Comparison of ENCODE assay signal across 8 cellular contexts in the genomic region with DNA sequence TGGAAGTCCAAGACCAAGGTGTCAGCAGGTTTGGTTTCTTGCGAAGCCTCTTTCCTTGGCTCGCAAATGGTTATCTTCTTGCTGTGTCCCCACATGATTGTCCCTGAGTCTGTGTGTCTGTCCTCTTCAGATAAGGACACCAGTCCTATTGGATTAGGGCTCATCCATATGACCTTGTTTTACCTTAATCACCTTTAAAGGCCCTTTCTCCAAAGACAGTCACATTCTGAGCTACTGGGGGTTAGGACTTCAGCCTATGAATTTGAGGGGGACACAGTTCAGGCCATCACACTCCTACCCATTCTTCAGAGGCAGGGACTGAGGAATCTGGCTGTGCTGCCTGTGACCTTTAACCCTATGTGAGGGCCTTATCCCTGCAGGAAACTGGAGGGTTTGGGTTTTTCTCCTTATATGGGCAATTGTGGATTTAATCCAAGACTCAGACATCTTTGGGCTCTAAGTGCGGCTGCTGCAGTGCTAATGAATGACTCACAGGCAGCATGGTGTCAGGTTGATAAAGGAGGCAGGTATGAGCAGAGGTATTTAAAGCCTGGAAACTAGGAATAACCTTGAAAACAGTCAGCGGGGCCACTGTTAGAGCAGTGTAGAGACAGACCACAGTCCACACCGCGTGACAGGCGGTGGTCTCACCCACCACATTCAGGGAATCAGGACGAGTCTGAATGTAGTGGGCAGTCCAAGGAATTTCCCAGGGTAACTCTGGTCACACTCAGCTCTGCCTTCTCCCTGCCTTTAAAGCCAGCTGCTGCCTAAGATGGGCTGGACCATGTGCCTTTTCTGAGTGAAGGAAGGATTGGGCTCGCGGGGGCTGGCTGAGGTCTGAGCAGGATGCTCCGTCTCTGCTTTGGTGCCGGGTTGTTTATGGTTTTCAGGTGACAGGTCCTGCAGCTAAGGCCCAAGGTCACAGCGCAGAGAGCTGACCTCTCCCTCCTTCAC. TPM values are rescaled to one million over a fixed set of nuclear protein-coding genes. Genes with fewer than 3 reads are reported as not detected.
DNase-seq lines count a peak whose midpoint lies in the region; ATAC-seq and TF ChIP-seq lines count a peak whose summit lies in the region.

No MANE protein-coding gene starts in this region.

- WGBS in suprapubic skin, result 85% methylated on average over 13 of the region's 13 CpGs

- no peak for TF ChIP-seq POLR2A in suprapubic skin (IDR thresholded peaks at IDR 0.05)

- H3K36me3 ChIP-seq in suprapubic skin, result peaks cover 57% of the 10 kb centered on the region

- no peak for ATAC-seq in HG03439 (IDR thresholded peaks at IDR 0.05; ENCODE audit: unreplicated experiment)

- CTCF ChIA-PET in HEK293T (lab: Yijun Ruan, JAX), result interaction anchor here (0.6 kb wide), 1 partner anchor 8 kb away, joined by 4 read pairs; no protein-coding TSS in a partner anchor

- no peak for TF ChIP-seq EP300 in suprapubic skin (IDR thresholded peaks at IDR 0.05)

- POLR2A ChIA-PET in HEK293T (lab: Yijun Ruan, JAX), result interaction anchor here (2.2 kb wide), 1 partner anchor 10 kb away, joined by 7 read pairs; a partner anchor contains a TSS

- no peaks in the 10 kb centered on the region for H3K27me3 ChIP-seq in suprapubic skin

- H3K4me3 ChIP-seq in suprapubic skin, result no peak overlapping the region

- no peaks in the 10 kb centered on the region for H3K9me3 ChIP-seq in suprapubic skin

- DNase-seq in activated effector memory CD4-positive, alpha-beta T cell treated with anti-CD3 and anti-CD28 coated beads, Interleukin-2, amount 50 U/mL, for 16 hours, result peak; percentile 42
- no peak for DNase-seq in activated effector memory CD4-positive, alpha-beta T cell treated with Interleukin-2 at 50 U/mL for 16 hours
- DNase-seq in iris pigment epithelial cell (ENCODE audit: low read depth), result peak; percentile 85
- DNase-seq in suprapubic skin (ENCODE audit: low spot score in 2 of 2), result peak; percentile 7 to 40
- DNase-seq in NCI-H128 (lab: John Stamatoyannopoulos, UW; ENCODE audit: unreplicated experiment), result no peak
- DNase-seq in HEK293T (ENCODE audit: extremely low spot score), result no peak

- peak overlapping the region; percentile 79 for H3K27ac ChIP-seq in angular gyrus (ENCODE audit: low read depth, low read length)
- peak overlapping the region; percentile 57 for H3K27ac ChIP-seq in suprapubic skin

- peaks cover 40% of the 10 kb centered on the region for H3K4me1 ChIP-seq in suprapubic skin

- TF ChIP-seq CTCF in suprapubic skin (IDR thresholded peaks at IDR 0.05), result no peak

TF ChIP-seq in HEK293T, 16 proteins besides CTCF, POLR2A, EP300 and RAD21:
- TF ChIP-seq ELF4 (IDR thresholded peaks at IDR 0.05), result no peak
- no peak for TF ChIP-seq L3MBTL2 (conservative IDR thresholded peaks at IDR 0.05)
- no peak for TF ChIP-seq FOXK2 (IDR thresholded peaks at IDR 0.05)
- no peak for TF ChIP-seq BHLHE40 (IDR thresholded peaks at IDR 0.05; ENCODE audit: borderline replicate concordance)
- no peak for TF ChIP-seq FOXM1 (IDR thresholded peaks at IDR 0.05; ENCODE audit: borderline replicate concordance)
- TF ChIP-seq NFRKB (IDR thresholded peaks at IDR 0.05), result no peak
- TF ChIP-seq LEF1 (IDR thresholded peaks at IDR 0.05; ENCODE audit: borderline replicate concordance), result no peak
- no peak for TF ChIP-seq ARNT (IDR thresholded peaks at IDR 0.05)
- TF ChIP-seq HDGF (IDR thresholded peaks at IDR 0.05; ENCODE audit: borderline replicate concordance), result no peak
- no peak for TF ChIP-seq SP1 (IDR thresholded peaks at IDR 0.05)
- TF ChIP-seq, protein P1, sequence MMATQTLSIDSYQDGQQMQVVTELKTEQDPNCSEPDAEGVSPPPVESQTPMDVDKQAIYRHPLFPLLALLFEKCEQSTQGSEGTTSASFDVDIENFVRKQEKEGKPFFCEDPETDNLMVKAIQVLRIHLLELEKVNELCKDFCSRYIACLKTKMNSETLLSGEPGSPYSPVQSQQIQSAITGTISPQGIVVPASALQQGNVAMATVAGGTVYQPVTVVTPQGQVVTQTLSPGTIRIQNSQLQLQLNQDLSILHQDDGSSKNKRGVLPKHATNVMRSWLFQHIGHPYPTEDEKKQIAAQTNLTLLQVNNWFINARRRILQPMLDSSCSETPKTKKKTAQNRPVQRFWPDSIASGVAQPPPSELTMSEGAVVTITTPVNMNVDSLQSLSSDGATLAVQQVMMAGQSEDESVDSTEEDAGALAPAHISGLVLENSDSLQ (IDR thresholded peaks at IDR 0.05), result no peak
- TF ChIP-seq ZNF384 (IDR thresholded peaks at IDR 0.05), result no peak
- TF ChIP-seq TARDBP (IDR thresholded peaks at IDR 0.05), result no peak
- TF ChIP-seq FOXA1 (IDR thresholded peaks at IDR 0.05), result no peak
- no peak for TF ChIP-seq SUZ12 (IDR thresholded peaks at IDR 0.05)
- no peak for TF ChIP-seq CTBP1 (IDR thresholded peaks at IDR 0.05; ENCODE audit: borderline replicate concordance)

RNA-seq across cellular contexts. Expression of a gene that starts 10.3 kb away (rescaled TPM):
- total RNA-seq in suprapubic skin, result 10 to 100 TPM; 15.5 to 74.1 (median 35.6) TPM

RNA-seq across cellular contexts. Expression of a gene that starts 46.0 kb away (rescaled TPM):
- total RNA-seq in suprapubic skin, result 10 to 100 TPM; 14.7 to 21.7 (median 16.9) TPM

RNA-seq across cellular contexts. Expression of a gene that starts 46.3 kb away (rescaled TPM):
- 10 to 100 TPM; 53.9 to 71.8 (median 63.9) TPM for total RNA-seq in suprapubic skin

Comparison
In these comparisons a context has a peak if more than half of its experiments do, and no peak if none do; other contexts are left out.
1. DNase-seq: peak in activated effector memory CD4-positive, alpha-beta T cell treated with anti-CD3 and anti-CD28 coated beads, Interleukin-2, amount 50 U/mL, for 16 hours (single experiment), iris pigment epithelial cell (single experiment) and suprapubic skin (2 of 2); none in activated effector memory CD4-positive, alpha-beta T cell treated with Interleukin-2 at 50 U/mL for 16 hours (single experiment), NCI-H128 (single experiment) and HEK293T (single experiment).